Comparison of ENCODE assay signal across 9 cellular contexts in the genomic region with DNA sequence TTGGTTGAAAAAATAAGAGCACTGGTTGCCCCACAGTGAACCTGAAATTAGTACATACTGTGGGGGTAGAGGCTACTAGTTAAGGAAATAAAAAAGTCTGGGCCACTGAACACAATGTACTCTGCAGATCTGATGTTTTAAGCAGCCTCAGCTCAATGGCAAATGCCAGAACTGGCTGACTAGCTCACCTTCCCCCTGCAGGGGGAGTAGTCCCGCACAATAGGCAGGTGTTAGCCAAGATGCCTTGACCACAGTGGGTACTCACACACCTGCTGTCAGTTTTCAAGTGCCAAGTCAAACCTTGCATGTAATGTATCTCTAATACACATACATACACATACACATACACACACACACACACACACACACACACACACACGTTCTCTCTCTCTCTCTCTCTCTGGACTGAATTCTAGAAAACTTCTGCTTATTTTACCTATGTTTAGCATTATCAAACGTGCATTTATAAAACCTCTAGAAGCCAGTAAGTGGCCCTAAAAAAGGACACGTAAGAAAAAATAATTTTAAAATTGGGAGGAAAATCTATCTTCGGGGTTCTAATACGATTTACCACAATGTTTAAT. TPM values are rescaled to one million over a fixed set of nuclear protein-coding genes. Genes with fewer than 3 reads are reported as not detected.
DNase-seq lines count a peak whose midpoint lies in the region; ATAC-seq, FAIRE-seq and TF ChIP-seq lines count a peak whose summit lies in the region.
"Had no signal": no experiment of that assay in that cellular context is flagged by ENCODE, and none has a peak within 500 bp of the region (broad histone marks: within the 10 kb centered on the region; RNA-seq: fewer than 3 reads in every experiment).

No MANE protein-coding gene starts in this region.

- H3K4me1 Mint-ChIP-seq in activated naive CD4-positive, alpha-beta T cell treated with anti-CD3 and anti-CD28 coated beads for 36 hours (ENCODE audit: low read depth): no peaks in the 10 kb centered on the region

- no TSS peak for BruUV-seq in HepG2 (replicated peaks; lab: Mats Ljungman, UMichigan)

- H3K9ac ChIP-seq in adipocyte (ENCODE audit: low read length): no peak overlapping the region
- H3K9ac ChIP-seq in HepG2 (ENCODE audit: insufficient read depth, low read depth, low read length): no peak overlapping the region

- TF ChIP-seq EP300 in HepG2 (IDR thresholded peaks at IDR 0.05; ENCODE audit: low read depth in 2 of 2, low read length in 2 of 2) (0 out of 4 replicates have a peak, but pooled peaks of 1 of the 2 experiments have one; percentile 12), HepG2 (CRISPR knock-in tag; IDR thresholded peaks at IDR 0.05; ENCODE audit: borderline replicate concordance) (no peak)

- ATAC-seq in HG02885 (IDR thresholded peaks at IDR 0.05; ENCODE audit: poor library complexity, unreplicated experiment) (peak; percentile 78), HepG2 (peak; percentile 99), HG03095 (IDR thresholded peaks at IDR 0.05; ENCODE audit: unreplicated experiment) (no peak)

- H3K27me3 Mint-ChIP-seq in activated naive CD4-positive, alpha-beta T cell treated with anti-CD3 and anti-CD28 coated beads for 36 hours (ENCODE audit: low read depth): no peaks in the 10 kb centered on the region
- H3K27me3 Mint-ChIP-seq: dendritic cell treated with granulocyte-macrophage colony-stimulating factor and Interleukin-4, amounts not matched to agents 40 ng/mL and 50 ng/mL, for 4 days had no signal

- H3K4me3 Mint-ChIP-seq in activated naive CD4-positive, alpha-beta T cell treated with anti-CD3 and anti-CD28 coated beads for 36 hours: no peak overlapping the region
- H3K4me3 Mint-ChIP-seq: dendritic cell treated with granulocyte-macrophage colony-stimulating factor and Interleukin-4, amounts not matched to agents 40 ng/mL and 50 ng/mL, for 4 days had no signal

- CTCF ChIA-PET in activated naive CD4-positive, alpha-beta T cell treated with anti-CD3 and anti-CD28 coated beads for 36 hours (lab: Charles Lee): interaction anchor here (0.5 to 3.3 kb wide), 14 partner anchors 8 to 613 kb away, joined by 3 to 20 read pairs (median 4); no protein-coding TSS in a partner anchor
- CTCF ChIA-PET in HepG2 (lab: Yijun Ruan, JAX; ENCODE audit: low intra/inter-chr PET ratio, low total read pairs): interaction anchor here (1.4 to 3.6 kb wide), 2 partner anchors 144 to 147 kb away, joined by 3 to 39 read pairs; no protein-coding TSS in a partner anchor

- intact Hi-C loops in activated naive CD4-positive, alpha-beta T cell treated with anti-CD3 and anti-CD28 coated beads for 36 hours (cut with micrococcal nuclease): loop anchor here (1.0 kb wide), 2 partner anchors 145 to 239 kb away; no protein-coding TSS in a partner anchor
- intact Hi-C loops in HepG2 (cut with micrococcal nuclease; ENCODE audit: unreplicated experiment): loop anchor here (1.0 kb wide), 3 partner anchors 37 to 425 kb away; no protein-coding TSS in a partner anchor

- TF ChIP-seq RAD21 in HepG2 (CRISPR knock-in tag; IDR thresholded peaks at IDR 0.05): peak; percentile 85

- peaks cover 1% of the 10 kb centered on the region for H3K36me3 Mint-ChIP-seq in activated naive CD4-positive, alpha-beta T cell treated with anti-CD3 and anti-CD28 coated beads for 36 hours (ENCODE audit: low read depth)

- peaks cover 97% of the 10 kb centered on the region for H3K79me2 ChIP-seq in HepG2 (ENCODE audit: insufficient read depth, low read length)

- TF ChIP-seq POLR2A in HepG2 (IDR thresholded peaks at IDR 0.05; ENCODE audit: insufficient read depth in 1 of 2, low read depth in 2 of 2, low read length in 2 of 2): no peak

- H3K9me3 ChIP-seq in adipocyte (ENCODE audit: control insufficient read depth, low read length) (no peaks in the 10 kb centered on the region), HepG2 (ENCODE audit: low read length) (no peaks in the 10 kb centered on the region)

- no peak overlapping the region for H2AFZ ChIP-seq in HepG2 (ENCODE audit: low read length)

- no peaks in the 10 kb centered on the region for H3K27me3 ChIP-seq in adipocyte (replicated peaks; ENCODE audit: control insufficient read depth, insufficient read depth, low read length)
- H3K27me3 ChIP-seq in HepG2 (ENCODE audit: control insufficient read depth in 1 of 2, insufficient read depth in 2 of 2, low read length in 2 of 2): no peaks in the 10 kb centered on the region

- in situ Hi-C loops in HepG2 (cut with HindIII; ENCODE audit: extremely low pct_ligation_motif_present, low pct_unique_long_range_greater_than_20kb): loop anchor here (5.0 to 10.0 kb wide), 4 partner anchors 143 to 617 kb away; no protein-coding TSS in a partner anchor

- H3K36me3 ChIP-seq in adipocyte (ENCODE audit: control insufficient read depth, insufficient read depth, low read length, severe bottlenecking) (no peaks in the 10 kb centered on the region), HepG2 (replicated peaks in 1 of 2; ENCODE audit: control insufficient read depth in 1 of 2, insufficient read depth in 2 of 2, low read length in 2 of 2) (0 out of 5 replicates have a peak, but pooled peaks cover 0 to 5% of the 10 kb centered on the region in 2 experiments)

- POLR2A ChIA-PET in HepG2 (lab: Yijun Ruan, JAX): interaction anchor here (1.0 to 2.8 kb wide), 3 partner anchors 16 to 38 kb away, joined by 4 to 14 read pairs (median 14); no protein-coding TSS in a partner anchor

- H3K4me3 ChIP-seq in adipocyte (ENCODE audit: low read length): no peak overlapping the region
- no peak overlapping the region for H3K4me3 ChIP-seq in HepG2 (replicated peaks in 1 of 3; ENCODE audit: insufficient read depth in 1 of 3, low read depth in 2 of 3, low read length in 3 of 3)

- H3K27ac ChIP-seq in HepG2 (ENCODE audit: extremely low read length, insufficient read depth, low read length): no peak overlapping the region

- H4K20me1 ChIP-seq in HepG2 (ENCODE audit: insufficient read depth, low read length): peaks cover 14% of the 10 kb centered on the region

- H3K4me1 ChIP-seq in adipocyte (ENCODE audit: control insufficient read depth, insufficient read depth, low read length): no peaks in the 10 kb centered on the region
- H3K4me1 ChIP-seq in HepG2 (ENCODE audit: insufficient read depth, low read length): peaks cover 36% of the 10 kb centered on the region; the same call in 1 of the 2 replicates

- H3K27ac Mint-ChIP-seq in activated naive CD4-positive, alpha-beta T cell treated with anti-CD3 and anti-CD28 coated beads for 36 hours: no peak overlapping the region
- H3K27ac Mint-ChIP-seq: dendritic cell treated with granulocyte-macrophage colony-stimulating factor and Interleukin-4, amounts not matched to agents 40 ng/mL and 50 ng/mL, for 4 days had no signal

- 82% methylated on average over 6 of the region's 6 CpGs for WGBS in HepG2 (ENCODE audit: low lambda C conversion rate)

- DNase-seq in activated naive CD4-positive, alpha-beta T cell treated with anti-CD3 and anti-CD28 coated beads for 36 hours: peak; percentile 57
- DNase-seq in activated naive CD4-positive, alpha-beta T cell (lab: John Stamatoyannopoulos, UW): no peak
- DNase-seq in NCI-H69 (lab: John Stamatoyannopoulos, UW) (peak; percentile 94), adipocyte (ENCODE audit: low read depth) (peak; percentile 30), HepG2 (ENCODE audit: low spot score) (peak; percentile 72), MV-4-11 (lab: John Stamatoyannopoulos, UW) (no peak)

- TF ChIP-seq CTCF in HepG2 (CRISPR knock-in tag; IDR thresholded peaks at IDR 0.05): peak; percentile 88

- no peaks in the 10 kb centered on the region for H3K9me3 Mint-ChIP-seq in activated naive CD4-positive, alpha-beta T cell treated with anti-CD3 and anti-CD28 coated beads for 36 hours
- H3K9me3 Mint-ChIP-seq: dendritic cell treated with granulocyte-macrophage colony-stimulating factor and Interleukin-4, amounts not matched to agents 40 ng/mL and 50 ng/mL, for 4 days had no signal

- peak; percentile 99 for FAIRE-seq in HepG2 (lab: Jason Lieb, UNC)

- no peak overlapping the region for H3K4me2 ChIP-seq in HepG2 (ENCODE audit: low read depth, low read length)

TF ChIP-seq in HepG2, 621 proteins besides CTCF, POLR2A, EP300 and RAD21 (continues in another document):
- TF ChIP-seq MED1 (CRISPR knock-in tag; IDR thresholded peaks at IDR 0.05): peak; percentile 50; the same call in 1 of the 2 replicates

RNA-seq across cellular contexts. Expression of a gene that starts 36.1 kb away (rescaled TPM):
- total RNA-seq in activated naive CD4-positive, alpha-beta T cell treated with anti-CD3 and anti-CD28 coated beads for 36 hours: 10 to 100 TPM; 38.4 to 41.3 TPM
- total RNA-seq in HepG2 (2016; rRNA removed; fragmentation: Illumina TruSeq; extraction: Trizol): 59.6 and 64.4 TPM in 2 replicates
- 36.0 and 38.2 TPM in 2 replicates for total RNA-seq in HepG2 (2016; cell fraction: cytosol; rRNA removed; fragmentation: Illumina TruSeq; extraction: Trizol; ENCODE audit: low read depth)
- 52.1 and 61.1 TPM in 2 replicates for total RNA-seq in HepG2 (2016; cell fraction: insoluble cytoplasmic fraction; rRNA removed; fragmentation: Illumina TruSeq; extraction: Trizol)
- 27.5 and 31.6 TPM in 2 replicates for total RNA-seq in HepG2 (2016; cell fraction: membrane; rRNA removed; fragmentation: Illumina TruSeq; extraction: Trizol)
- total RNA-seq in HepG2 (2016; cell fraction: nucleus; rRNA removed; fragmentation: Illumina TruSeq; extraction: Trizol): 80.6 and 82.3 TPM in 2 replicates
- polyA plus RNA-seq in HepG2 (2011; rRNA removed): 105 and 112 TPM in 2 replicates
- polyA plus RNA-seq in HepG2 (2011; cell fraction: cytosol; rRNA removed): 85.3 and 101 TPM in 2 replicates
- polyA plus RNA-seq in HepG2 (2011; cell fraction: nucleus; rRNA removed): 48.6 and 57.8 TPM in 2 replicates
- polyA plus RNA-seq in HepG2 (2012): 96.1 and 155 TPM in 2 replicates
- polyA plus RNA-seq in HepG2 (2016; cell fraction: cytosol; fragmentation: Illumina TruSeq; extraction: Trizol; ENCODE audit: low read depth): 36.7 and 40.8 TPM in 2 replicates
- 123 and 133 TPM in 2 replicates for polyA plus RNA-seq in HepG2 (2016; cell fraction: insoluble cytoplasmic fraction; fragmentation: Illumina TruSeq; extraction: Trizol; ENCODE audit: low read depth)
- polyA plus RNA-seq in HepG2 (2016; cell fraction: membrane; fragmentation: Illumina TruSeq; extraction: Trizol; ENCODE audit: low read depth): 46.7 and 49.6 TPM in 2 replicates
- 94.8 and 108 TPM in 2 replicates for polyA plus RNA-seq in HepG2 (2016; cell fraction: nucleus; fragmentation: Illumina TruSeq; extraction: Trizol; ENCODE audit: insufficient read depth, low read depth)
- 8.1 and 47.1 TPM in 2 replicates for polyA minus RNA-seq in HepG2 (2011; rRNA and poly(A)+ RNA removed; ENCODE audit: low replicate concordance)
- polyA minus RNA-seq in HepG2 (2011; cell fraction: cytosol; rRNA and poly(A)+ RNA removed): 72.4 and 77.0 TPM in 2 replicates
- 265 and 281 TPM in 2 replicates for polyA minus RNA-seq in HepG2 (2011; cell fraction: nucleus; rRNA and poly(A)+ RNA removed)

Comparison
In these comparisons a context has a peak if more than half of its experiments do, and no peak if none do; other contexts are left out.
1. DNase-seq: peak in activated naive CD4-positive, alpha-beta T cell treated with anti-CD3 and anti-CD28 coated beads for 36 hours (single experiment), NCI-H69 (single experiment), adipocyte (single experiment) and HepG2 (single experiment); none in activated naive CD4-positive, alpha-beta T cell (0 of 4) and MV-4-11 (single experiment).